18 cellular contexts compared by ENCODE assay signal in the genomic region with DNA sequence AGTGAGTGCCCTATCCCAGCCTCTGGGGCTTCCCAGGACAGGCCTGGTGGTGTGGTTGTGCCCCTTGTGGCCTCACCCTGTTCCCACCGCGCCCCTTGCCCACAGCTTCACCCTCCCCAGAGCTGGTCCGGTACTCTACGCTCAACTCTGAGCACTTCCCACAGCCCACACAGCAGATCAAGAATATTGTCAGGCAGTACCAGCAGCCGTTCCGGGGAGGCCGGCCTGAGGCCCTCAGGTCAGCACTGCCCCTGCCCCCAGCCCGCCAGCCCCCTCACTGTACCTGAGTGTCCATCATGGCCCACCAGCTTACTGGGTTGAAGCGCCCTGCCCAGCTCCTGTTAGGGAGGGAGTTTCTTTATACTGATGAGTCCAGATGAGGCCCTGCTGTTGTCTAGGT. TPM values are rescaled to one million over a fixed set of nuclear protein-coding genes. Genes with fewer than 3 reads are reported as not detected.
DNase-seq lines count a peak whose midpoint lies in the region; ATAC-seq and TF ChIP-seq lines count a peak whose summit lies in the region.
"Had no signal": no experiment of that assay in that cellular context is flagged by ENCODE, and none has a peak within 500 bp of the region (broad histone marks: within the 10 kb centered on the region; RNA-seq: fewer than 3 reads in every experiment).

No MANE protein-coding gene starts in this region.

- H3K27me3 Mint-ChIP-seq in nephron (ENCODE audit: low read depth): peaks cover 8% of the 10 kb centered on the region
- H3K27me3 Mint-ChIP-seq: CD4-positive, alpha-beta memory T cell had no signal

- no peak overlapping the region for H3K4me3 ChIP-seq in right cardiac atrium (ENCODE audit: low read length)
- H3K4me3 ChIP-seq: BLaER1 had no signal

- H3K4me1 ChIP-seq in right cardiac atrium (ENCODE audit: control insufficient read depth, insufficient read depth, low read length): no peaks in the 10 kb centered on the region

- no peaks in the 10 kb centered on the region for H3K9me3 Mint-ChIP-seq in nephron
- H3K9me3 Mint-ChIP-seq in stimulated activated effector memory CD8-positive, alpha-beta T cell treated with anti-CD3 and anti-CD28 coated beads, Interleukin-12 subunit alpha, Interleukin-12 subunit beta, amount 100 ng/mL, for 72 hours: no peaks in the 10 kb centered on the region
- H3K9me3 Mint-ChIP-seq: CD14-positive monocyte; CD4-positive, alpha-beta memory T cell had no signal

- H3K27ac ChIP-seq in right cardiac atrium (ENCODE audit: low read length): no peak overlapping the region
- H3K27ac ChIP-seq: BLaER1, HL-60 had no signal

- peaks cover 13% of the 10 kb centered on the region for H3K4me1 Mint-ChIP-seq in nephron
- peaks cover 24% of the 10 kb centered on the region for H3K4me1 Mint-ChIP-seq in stimulated activated effector memory CD8-positive, alpha-beta T cell treated with anti-CD3 and anti-CD28 coated beads, Interleukin-12 subunit alpha, Interleukin-12 subunit beta, amount 100 ng/mL, for 72 hours

- ATAC-seq in right cardiac atrium (no peak), HG02938 (IDR thresholded peaks at IDR 0.05; ENCODE audit: unreplicated experiment) (no peak)
- ATAC-seq in stimulated activated effector memory CD8-positive, alpha-beta T cell treated with anti-CD3 and anti-CD28 coated beads, Interleukin-12 subunit alpha, Interleukin-12 subunit beta, amount 100 ng/mL, for 72 hours: no peak

- peak overlapping the region in 1 of 3 experiments; percentile 77 for H3K27ac Mint-ChIP-seq in nephron
- peak overlapping the region; percentile 43 for H3K27ac Mint-ChIP-seq in stimulated activated effector memory CD8-positive, alpha-beta T cell treated with anti-CD3 and anti-CD28 coated beads, Interleukin-12 subunit alpha, Interleukin-12 subunit beta, amount 100 ng/mL, for 72 hours
- H3K27ac Mint-ChIP-seq: CD4-positive, alpha-beta memory T cell had no signal

- intact Hi-C loops in right cardiac atrium (cut with DNase I): no loop called here
- intact Hi-C loops in cardiac septum (cut with DNase I): no loop called here

- no peaks in the 10 kb centered on the region for H3K27me3 ChIP-seq in right cardiac atrium (ENCODE audit: control insufficient read depth, insufficient read depth)
- H3K27me3 ChIP-seq: BLaER1 had no signal

- DNase-seq in right cardiac atrium: peak in 2 of 3 donors; percentile 20 to 40
- DNase-seq in cardiac septum (ENCODE audit: low spot score): no peak
- DNase-seq in stimulated activated effector memory CD8-positive, alpha-beta T cell treated with anti-CD3 and anti-CD28 coated beads, Interleukin-12 subunit alpha, Interleukin-12 subunit beta, amount 100 ng/mL, for 72 hours (ENCODE audit: low spot score in 2 of 2): no peak
- DNase-seq in NCI-H82 (lab: John Stamatoyannopoulos, UW): no peak
- no peak for DNase-seq in RPMI8226
- DNase-seq: 8988T; CD4-positive, alpha-beta memory T cell; DMS153; DMS79; GF-D8; HCEC 1CT had no signal

- no peaks in the 10 kb centered on the region for H3K36me3 Mint-ChIP-seq in nephron (ENCODE audit: low read depth)
- H3K36me3 Mint-ChIP-seq in stimulated activated effector memory CD8-positive, alpha-beta T cell treated with anti-CD3 and anti-CD28 coated beads, Interleukin-12 subunit alpha, Interleukin-12 subunit beta, amount 100 ng/mL, for 72 hours: peaks cover 4% of the 10 kb centered on the region
- H3K36me3 Mint-ChIP-seq: CD14-positive monocyte; CD4-positive, alpha-beta memory T cell had no signal

- H3K4me3 Mint-ChIP-seq in nephron: peak overlapping the region; percentile 47 to 82 (median 73)
- H3K4me3 Mint-ChIP-seq in stimulated activated effector memory CD8-positive, alpha-beta T cell treated with anti-CD3 and anti-CD28 coated beads, Interleukin-12 subunit alpha, Interleukin-12 subunit beta, amount 100 ng/mL, for 72 hours: no peak overlapping the region
- H3K4me3 Mint-ChIP-seq: CD14-positive monocyte; CD4-positive, alpha-beta memory T cell had no signal

- whole genome bisulfite sequencing in right cardiac atrium: 83% methylated on average over 9 of the region's 9 CpGs

- no peaks in the 10 kb centered on the region for H3K9me3 ChIP-seq in right cardiac atrium (ENCODE audit: control insufficient read depth, low read length)
- H3K9me3 ChIP-seq: BLaER1 had no signal

- no peak for TF ChIP-seq CTCF in nephron (IDR thresholded peaks at IDR 0.05; ENCODE audit: unreplicated experiment in 3 of 3)

RNA-seq across cellular contexts. Expression of a gene that starts 32.3 kb away (rescaled TPM):
- total RNA-seq in right cardiac atrium (100 to 1,000 TPM; 180 to 195 (median 185) TPM), cardiac septum (168 TPM)
- polyA plus RNA-seq in right cardiac atrium: 112 TPM

RNA-seq across cellular contexts. Expression of a gene that starts 42.7 kb away (rescaled TPM):
- total RNA-seq in right cardiac atrium (under 1 TPM; 0.34 to 0.67 (median 0.53) TPM), cardiac septum (0.70 TPM)
- 0.63 TPM for polyA plus RNA-seq in right cardiac atrium
- total RNA-seq: Daoy, HT1080 had no signal

Comparison
In these comparisons a context has a peak if more than half of its experiments do, and no peak if none do; other contexts are left out.
1. DNase-seq: peak in right cardiac atrium (2 of 3); none in cardiac septum (single experiment), stimulated activated effector memory CD8-positive, alpha-beta T cell treated with anti-CD3 and anti-CD28 coated beads, Interleukin-12 subunit alpha, Interleukin-12 subunit beta, amount 100 ng/mL, for 72 hours (0 of 2), NCI-H82 (single experiment) and RPMI8226 (single experiment).